In genomic region chr5:14900661-14901461, GRCh38 we compare ENCODE assay signal across 15 cellular contexts. TPM values are rescaled to one million over a fixed set of nuclear protein-coding genes. Genes with fewer than 3 reads are reported as not detected.
DNase-seq lines count a peak whose midpoint lies in the region; ATAC-seq, FAIRE-seq and TF ChIP-seq lines count a peak whose summit lies in the region.
"Had no signal": no experiment of that assay in that cellular context is flagged by ENCODE, and none has a peak within 500 bp of the region (broad histone marks: within the 10 kb centered on the region; RNA-seq: fewer than 3 reads in every experiment).

No MANE protein-coding gene starts in this region.

- CTCF ChIA-PET in HepG2 (lab: Yijun Ruan, JAX; ENCODE audit: low intra/inter-chr PET ratio, low total read pairs), result no interaction called here

- H3K4me3 ChIP-seq in HepG2 (replicated peaks in 1 of 3; ENCODE audit: insufficient read depth in 1 of 3, low read depth in 2 of 3, low read length in 3 of 3), result peak overlapping the region in 2 of 3 experiments; percentile 36 to 51; a peak in 5 of 6 replicates

- peak overlapping the region; percentile 90 for H3K4me2 ChIP-seq in HepG2 (ENCODE audit: low read depth, low read length)

- H3K27me3 Mint-ChIP-seq in dendritic cell treated with granulocyte-macrophage colony-stimulating factor and Interleukin-4, amounts not matched to agents 40 ng/mL and 50 ng/mL, for 4 days, result peaks cover 15% of the 10 kb centered on the region

- peaks cover 22% of the 10 kb centered on the region for H3K4me1 ChIP-seq in HepG2 (ENCODE audit: insufficient read depth, low read length)

- POLR2A ChIA-PET in HepG2 (lab: Yijun Ruan, JAX), result no interaction called here

- H3K4me1 Mint-ChIP-seq in dendritic cell treated with granulocyte-macrophage colony-stimulating factor and Interleukin-4, amounts not matched to agents 40 ng/mL and 50 ng/mL, for 4 days (ENCODE audit: low read depth), result peaks cover 12% of the 10 kb centered on the region

- 0 out of 2 replicates have a peak overlapping the region, but pooled peaks have one; percentile 35 for H3K9ac ChIP-seq in HepG2 (ENCODE audit: insufficient read depth, low read depth, low read length)

- H3K36me3 Mint-ChIP-seq in dendritic cell treated with granulocyte-macrophage colony-stimulating factor and Interleukin-4, amounts not matched to agents 40 ng/mL and 50 ng/mL, for 4 days (ENCODE audit: low read depth), result no peaks in the 10 kb centered on the region

- DNase-seq in HCEC 1CT, result peak; percentile 61
- DNase-seq in HepG2 (ENCODE audit: low spot score), result peak; percentile 63
- DNase-seq in stromal cell of bone marrow (ENCODE audit: low read depth), result peak; percentile 58
- no peak for DNase-seq in cerebellum (ENCODE audit: low spot score)
- no peak for DNase-seq in HTR-8/SVneo (ENCODE audit: insufficient read length, low spot score)
- DNase-seq: DMS153; effector memory CD8-positive, alpha-beta T cell; GOT3; NCI-H1105 treated with DMSO at 0.1 percent for 48 hours had no signal

- TF ChIP-seq POLR2A in HepG2 (IDR thresholded peaks at IDR 0.05; ENCODE audit: insufficient read depth in 1 of 2, low read depth in 2 of 2, low read length in 2 of 2), result no peak

- TF ChIP-seq EP300 in HepG2 (IDR thresholded peaks at IDR 0.05; ENCODE audit: low read depth in 2 of 2, low read length in 2 of 2), result peak in 1 of 2 experiments; percentile 19; a peak in 1 of 4 replicates
- TF ChIP-seq EP300 in HepG2 (CRISPR knock-in tag; IDR thresholded peaks at IDR 0.05; ENCODE audit: borderline replicate concordance), result no peak

- H3K27ac ChIP-seq in HepG2 (ENCODE audit: extremely low read length, insufficient read depth, low read length), result no peak overlapping the region
- H3K27ac ChIP-seq: VCaP had no signal

- no peak for FAIRE-seq in HepG2 (lab: Jason Lieb, UNC)
- no peak for FAIRE-seq in HTR-8/SVneo (lab: Jason Lieb, UNC)
- FAIRE-seq: small intestine had no signal

- WGBS in HepG2 (ENCODE audit: low lambda C conversion rate), result 4% methylated on average over 9 of the region's 9 CpGs

- H3K79me2 ChIP-seq in HepG2 (ENCODE audit: insufficient read depth, low read length), result no peaks in the 10 kb centered on the region

- in situ Hi-C loops in HepG2 (cut with HindIII; ENCODE audit: extremely low pct_ligation_motif_present, low pct_unique_long_range_greater_than_20kb), result no loop called here

- TF ChIP-seq RAD21 in HepG2 (CRISPR knock-in tag; IDR thresholded peaks at IDR 0.05), result no peak

- TF ChIP-seq CTCF in HepG2 (CRISPR knock-in tag; IDR thresholded peaks at IDR 0.05), result no peak

- H3K27ac Mint-ChIP-seq in dendritic cell treated with granulocyte-macrophage colony-stimulating factor and Interleukin-4, amounts not matched to agents 40 ng/mL and 50 ng/mL, for 4 days, result peak overlapping the region; percentile 55
- H3K27ac Mint-ChIP-seq: activated T-helper 2 cell treated with anti-CD3 and anti-CD28 coated beads, Interferon-gamma antibody, Interleukin-2, Interleukin-4, amounts not matched to agents 10 μg/mL and 5 μg/mL and 100 μg/mL, durations not matched to agents 14 hours and 24 hours and 36 hours; effector memory CD8-positive, alpha-beta T cell had no signal

- H4K20me1 ChIP-seq in HepG2 (ENCODE audit: insufficient read depth, low read length), result no peaks in the 10 kb centered on the region

- no TSS peak for BruUV-seq in HepG2 (replicated peaks; lab: Mats Ljungman, UMichigan)

- H3K9me3 ChIP-seq in HepG2 (ENCODE audit: low read length), result no peaks in the 10 kb centered on the region

- no peak overlapping the region for H3K4me3 Mint-ChIP-seq in dendritic cell treated with granulocyte-macrophage colony-stimulating factor and Interleukin-4, amounts not matched to agents 40 ng/mL and 50 ng/mL, for 4 days
- H3K4me3 Mint-ChIP-seq: effector memory CD8-positive, alpha-beta T cell had no signal

- no peaks in the 10 kb centered on the region for H3K36me3 ChIP-seq in HepG2 (replicated peaks in 1 of 2; ENCODE audit: control insufficient read depth in 1 of 2, insufficient read depth in 2 of 2, low read length in 2 of 2)

- peak overlapping the region; percentile 18 for H2AFZ ChIP-seq in HepG2 (ENCODE audit: low read length)

- intact Hi-C loops in dendritic cell treated with granulocyte-macrophage colony-stimulating factor and Interleukin-4, amounts not matched to agents 40 ng/mL and 50 ng/mL, for 4 days (cut with micrococcal nuclease), result no loop called here
- intact Hi-C loops in HepG2 (cut with micrococcal nuclease; ENCODE audit: unreplicated experiment), result no loop called here

- peak; percentile 84 for ATAC-seq in HepG2
- no peak for ATAC-seq in HG03159 (IDR thresholded peaks at IDR 0.05; ENCODE audit: unreplicated experiment)
- no peak for ATAC-seq in HG02852 (IDR thresholded peaks at IDR 0.05; ENCODE audit: unreplicated experiment)
- ATAC-seq: effector memory CD8-positive, alpha-beta T cell had no signal

- H3K9me3 Mint-ChIP-seq in dendritic cell treated with granulocyte-macrophage colony-stimulating factor and Interleukin-4, amounts not matched to agents 40 ng/mL and 50 ng/mL, for 4 days, result no peaks in the 10 kb centered on the region
- H3K9me3 Mint-ChIP-seq: activated T-helper 2 cell treated with anti-CD3 and anti-CD28 coated beads, Interferon-gamma antibody, Interleukin-2, Interleukin-4, amounts not matched to agents 10 μg/mL and 5 μg/mL and 100 μg/mL, durations not matched to agents 14 hours and 24 hours and 36 hours; effector memory CD8-positive, alpha-beta T cell had no signal

- no peaks in the 10 kb centered on the region for H3K27me3 ChIP-seq in HepG2 (ENCODE audit: control insufficient read depth in 1 of 2, insufficient read depth in 2 of 2, low read length in 2 of 2)

TF ChIP-seq in HepG2, 621 proteins besides CTCF, POLR2A, EP300 and RAD21 (continues in another document):
- TF ChIP-seq MED13 (CRISPR knock-in tag; IDR thresholded peaks at IDR 0.05) (0 out of 2 replicates have a peak, but pooled peaks have one; percentile 23), HNF1B (CRISPR knock-in tag; IDR thresholded peaks at IDR 0.05) (0 out of 2 replicates have a peak, but pooled peaks have one; percentile 19)

RNA-seq across cellular contexts. Expression of gene ANKH, which starts 29.3 kb away (rescaled TPM):
- total RNA-seq in HepG2 (2016; rRNA removed; fragmentation: Illumina TruSeq; extraction: Trizol) (20.5 and 25.0 TPM in 2 replicates), cerebellum (37.8 TPM)
- total RNA-seq in HepG2 (2016; cell fraction: cytosol; rRNA removed; fragmentation: Illumina TruSeq; extraction: Trizol; ENCODE audit: low read depth), result 30.6 and 33.5 TPM in 2 replicates
- 16.2 and 25.0 TPM in 2 replicates for total RNA-seq in HepG2 (2016; cell fraction: insoluble cytoplasmic fraction; rRNA removed; fragmentation: Illumina TruSeq; extraction: Trizol)
- 65.6 and 68.7 TPM in 2 replicates for total RNA-seq in HepG2 (2016; cell fraction: membrane; rRNA removed; fragmentation: Illumina TruSeq; extraction: Trizol)
- total RNA-seq in HepG2 (2016; cell fraction: nucleus; rRNA removed; fragmentation: Illumina TruSeq; extraction: Trizol), result 32.7 and 39.4 TPM in 2 replicates
- 36.0 and 37.5 TPM in 2 replicates for polyA plus RNA-seq in HepG2 (2011; rRNA removed)
- 42.6 and 44.0 TPM in 2 replicates for polyA plus RNA-seq in HepG2 (2011; cell fraction: cytosol; rRNA removed)
- 25.8 and 30.6 TPM in 2 replicates for polyA plus RNA-seq in HepG2 (2011; cell fraction: nucleus; rRNA removed)
- 30.1 and 34.0 TPM in 2 replicates for polyA plus RNA-seq in HepG2 (2012)
- polyA plus RNA-seq in HepG2 (2016; cell fraction: cytosol; fragmentation: Illumina TruSeq; extraction: Trizol; ENCODE audit: low read depth), result 56.4 and 58.7 TPM in 2 replicates
- 31.3 and 37.0 TPM in 2 replicates for polyA plus RNA-seq in HepG2 (2016; cell fraction: insoluble cytoplasmic fraction; fragmentation: Illumina TruSeq; extraction: Trizol; ENCODE audit: low read depth)
- polyA plus RNA-seq in HepG2 (2016; cell fraction: membrane; fragmentation: Illumina TruSeq; extraction: Trizol; ENCODE audit: low read depth), result 82.3 and 96.6 TPM in 2 replicates
- 37.3 and 45.0 TPM in 2 replicates for polyA plus RNA-seq in HepG2 (2016; cell fraction: nucleus; fragmentation: Illumina TruSeq; extraction: Trizol; ENCODE audit: insufficient read depth, low read depth)
- polyA minus RNA-seq in HepG2 (2011; rRNA and poly(A)+ RNA removed; ENCODE audit: low replicate concordance), result 91.4 and 122 TPM in 2 replicates
- polyA minus RNA-seq in HepG2 (2011; cell fraction: cytosol; rRNA and poly(A)+ RNA removed), result 20.7 and 21.6 TPM in 2 replicates
- polyA minus RNA-seq in HepG2 (2011; cell fraction: nucleus; rRNA and poly(A)+ RNA removed), result 54.6 and 56.5 TPM in 2 replicates

Comparison
In these comparisons a context has a peak if more than half of its experiments do, and no peak if none do; other contexts are left out.
1. DNase-seq: peak in HCEC 1CT (single experiment), HepG2 (single experiment) and stromal cell of bone marrow (single experiment); none in cerebellum (single experiment) and HTR-8/SVneo (single experiment).